2 cellular contexts compared by ENCODE assay signal in genomic region chr4:86564795-86565194, GRCh38.
TF ChIP-seq lines count a peak whose summit lies in the region.

No MANE protein-coding gene starts in this region.

TF ChIP-seq in SK-N-SH, 30 proteins besides CTCF, POLR2A, EP300 and RAD21 (continued from another document):
- TF ChIP-seq MXI1 (IDR thresholded peaks at IDR 0.05; ENCODE audit: low read depth, low read length): no peak
TF ChIP-seq in SK-N-SH: peak in this region for 0.

TF ChIP-seq in SK-N-SH treated with all-trans-retinoic acid at 6 μM for 48 hours, 23 proteins besides CTCF, POLR2A, EP300 and RAD21 (continued from another document):
- TF ChIP-seq, protein P1, sequence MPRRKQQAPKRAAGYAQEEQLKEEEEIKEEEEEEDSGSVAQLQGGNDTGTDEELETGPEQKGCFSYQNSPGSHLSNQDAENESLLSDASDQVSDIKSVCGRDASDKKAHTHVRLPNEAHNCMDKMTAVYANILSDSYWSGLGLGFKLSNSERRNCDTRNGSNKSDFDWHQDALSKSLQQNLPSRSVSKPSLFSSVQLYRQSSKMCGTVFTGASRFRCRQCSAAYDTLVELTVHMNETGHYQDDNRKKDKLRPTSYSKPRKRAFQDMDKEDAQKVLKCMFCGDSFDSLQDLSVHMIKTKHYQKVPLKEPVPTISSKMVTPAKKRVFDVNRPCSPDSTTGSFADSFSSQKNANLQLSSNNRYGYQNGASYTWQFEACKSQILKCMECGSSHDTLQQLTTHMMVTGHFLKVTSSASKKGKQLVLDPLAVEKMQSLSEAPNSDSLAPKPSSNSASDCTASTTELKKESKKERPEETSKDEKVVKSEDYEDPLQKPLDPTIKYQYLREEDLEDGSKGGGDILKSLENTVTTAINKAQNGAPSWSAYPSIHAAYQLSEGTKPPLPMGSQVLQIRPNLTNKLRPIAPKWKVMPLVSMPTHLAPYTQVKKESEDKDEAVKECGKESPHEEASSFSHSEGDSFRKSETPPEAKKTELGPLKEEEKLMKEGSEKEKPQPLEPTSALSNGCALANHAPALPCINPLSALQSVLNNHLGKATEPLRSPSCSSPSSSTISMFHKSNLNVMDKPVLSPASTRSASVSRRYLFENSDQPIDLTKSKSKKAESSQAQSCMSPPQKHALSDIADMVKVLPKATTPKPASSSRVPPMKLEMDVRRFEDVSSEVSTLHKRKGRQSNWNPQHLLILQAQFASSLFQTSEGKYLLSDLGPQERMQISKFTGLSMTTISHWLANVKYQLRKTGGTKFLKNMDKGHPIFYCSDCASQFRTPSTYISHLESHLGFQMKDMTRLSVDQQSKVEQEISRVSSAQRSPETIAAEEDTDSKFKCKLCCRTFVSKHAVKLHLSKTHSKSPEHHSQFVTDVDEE (CRISPR knock-in tag; IDR thresholded peaks at IDR 0.05): no peak
